ENCODE assay signal across 1 cellular context in the genomic region with DNA sequence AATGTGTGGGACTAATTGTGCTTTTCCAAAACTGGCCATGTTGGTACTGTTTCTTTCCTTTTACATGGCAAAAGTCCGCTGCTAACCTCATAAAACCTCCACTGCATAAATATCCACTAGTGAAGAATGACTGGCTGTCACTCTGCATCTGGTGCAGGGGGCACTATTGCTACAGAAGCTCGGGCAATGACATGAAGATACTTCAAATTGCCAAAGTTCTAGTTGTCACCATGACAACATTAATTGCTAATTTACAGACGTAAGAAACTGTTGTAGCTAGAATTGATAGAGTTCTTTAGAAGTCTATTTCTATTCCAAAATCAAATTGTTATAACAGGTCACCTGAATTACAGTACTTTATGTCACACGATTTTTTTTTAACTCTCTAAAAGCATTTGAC.
TF ChIP-seq lines count a peak whose summit lies in the region.

No MANE protein-coding gene starts in this region.

TF ChIP-seq in H1, 55 proteins besides CTCF, POLR2A, EP300 and RAD21:
- TF ChIP-seq FOSL1 (IDR thresholded peaks at IDR 0.05; ENCODE audit: insufficient read depth, low read depth, low read length) (no peak), CREB1 (IDR thresholded peaks at IDR 0.05) (no peak), TAF1 (IDR thresholded peaks at IDR 0.05; ENCODE audit: low read depth, low read length) (no peak), SUZ12 (IDR thresholded peaks at IDR 0.05; ENCODE audit: low read length) (no peak), SAP30 (IDR thresholded peaks at IDR 0.05; ENCODE audit: insufficient read depth, insufficient replicate concordance, low read length) (no peak), NANOG (IDR thresholded peaks at IDR 0.05; ENCODE audit: insufficient read depth, low read depth, low read length, poor library complexity, severe bottlenecking) (no peak), JUND (IDR thresholded peaks at IDR 0.05; ENCODE audit: low read length) (no peak)
TF ChIP-seq in H1: peak in this region for 0.
